In the genomic region with DNA sequence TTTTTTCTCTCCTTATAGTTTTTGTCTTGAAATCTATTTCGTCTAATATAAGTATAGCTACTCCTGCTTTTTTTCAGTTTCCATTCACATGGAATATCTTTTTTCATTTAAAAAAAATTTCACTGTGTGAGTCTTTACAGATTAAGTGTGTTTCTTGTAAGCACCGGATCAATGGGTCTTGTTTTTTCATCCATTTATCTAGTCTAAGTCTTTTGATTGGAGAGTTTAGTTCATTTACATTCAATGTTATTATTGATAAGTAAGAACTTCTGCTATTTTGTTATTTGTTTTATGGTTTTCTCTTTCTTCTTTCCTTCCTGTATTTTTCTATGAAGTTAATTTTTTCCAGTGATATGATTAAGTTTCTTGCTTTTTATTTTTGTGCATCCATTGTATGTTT, we compare ENCODE assay signal across 10 cellular contexts.
"Had no signal": no experiment of that assay in that cellular context is flagged by ENCODE, and none has a peak within 500 bp of the region (broad histone marks: within the 10 kb centered on the region; RNA-seq: fewer than 3 reads in every experiment).

No MANE protein-coding gene starts in this region.

- H3K9ac ChIP-seq: GM23248 had no signal

- FAIRE-seq: H54 had no signal

- H3K27ac ChIP-seq: GM23248 had no signal

- H3K4me2 ChIP-seq: GM23338 had no signal

- DNase-seq: GM23248, GOT3, H7, H9, HCEC 1CT, HFFc6 had no signal

- ATAC-seq: GM23338, HCT116 had no signal

- H3K4me3 ChIP-seq: GM23248, GM23338, HAP-1 had no signal

- H3K4me1 ChIP-seq: HAP-1 had no signal

- H3K9me3 ChIP-seq: HAP-1 had no signal

- H3K36me3 ChIP-seq: HAP-1 had no signal

- H2AFZ ChIP-seq: GM23248, GM23338 had no signal
